In the genomic region with DNA sequence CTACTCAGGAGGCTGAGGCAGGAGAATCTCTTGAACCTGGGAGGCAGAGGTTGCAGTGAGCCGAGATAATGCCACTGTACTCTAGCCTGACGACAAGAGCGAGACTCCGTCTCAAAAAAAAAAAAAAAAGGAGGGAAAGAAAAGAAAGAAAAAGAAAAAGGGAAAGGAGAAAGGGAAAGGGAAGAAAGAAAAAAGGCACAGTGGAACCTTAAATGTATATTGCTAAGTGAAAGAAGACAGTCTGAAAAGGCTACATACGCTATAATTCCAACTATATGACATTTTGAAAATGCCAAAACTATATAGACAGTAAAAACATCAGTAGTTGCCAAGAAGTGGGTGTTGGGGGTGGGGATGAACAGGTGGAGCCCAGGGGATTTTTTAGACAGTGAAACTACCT, we compare ENCODE assay signal across 23 cellular contexts.
"Had no signal": no experiment of that assay in that cellular context is flagged by ENCODE, and none has a peak within 500 bp of the region (broad histone marks: within the 10 kb centered on the region; RNA-seq: fewer than 3 reads in every experiment).

No MANE protein-coding gene starts in this region.

- H3K9me3 ChIP-seq: left ventricle myocardium inferior, lower lobe of right lung, pancreas, testis, tibial nerve, upper lobe of right lung, vagina had no signal

- H3K27me3 ChIP-seq: hepatocyte, pancreas, testis, tibial nerve, upper lobe of right lung, vagina had no signal

- H3K4me3 Mint-ChIP-seq: endodermal cell; memory B cell; mesothelial cell of epicardium; natural killer cell treated with Interleukin-12 subunit alpha and Interleukin-12 subunit beta and Interleukin-15 and Interleukin-18, amount 100 ng/mL, for 72 hours had no signal

- H3K27me3 Mint-ChIP-seq: memory B cell; natural killer cell treated with Interleukin-12 subunit alpha and Interleukin-12 subunit beta and Interleukin-15 and Interleukin-18, amount 100 ng/mL, for 72 hours; progenitor cell of endocrine pancreas had no signal

- H3K4me2 ChIP-seq: hepatocyte had no signal

- ATAC-seq: left cardiac atrium; lower lobe of right lung; natural killer cell treated with Interleukin-12 subunit alpha and Interleukin-12 subunit beta and Interleukin-15 and Interleukin-18, amount 100 ng/mL, for 72 hours; pancreas; right cardiac atrium; stimulated activated naive CD8-positive, alpha-beta T cell treated with anti-CD3 and anti-CD28 coated beads, Interleukin-15, Interleukin-2, amounts not matched to agents 100 U/mL and 50 U/mL, for 24 hours; upper lobe of right lung had no signal

- H3K4me1 ChIP-seq: left ventricle myocardium inferior, lower lobe of right lung, pancreas, testis, tibial nerve, upper lobe of right lung, vagina had no signal

- H2AFZ ChIP-seq: hepatocyte had no signal

- H3K9me3 Mint-ChIP-seq: endodermal cell; memory B cell; mesothelial cell of epicardium; natural killer cell treated with Interleukin-12 subunit alpha and Interleukin-12 subunit beta and Interleukin-15 and Interleukin-18, amount 100 ng/mL, for 72 hours had no signal

- H3K27ac ChIP-seq: hepatocyte, left ventricle myocardium inferior, lower lobe of right lung, pancreas, testis, tibial nerve, upper lobe of right lung, vagina had no signal

- DNase-seq: effector CD4-positive, alpha-beta T cell; endodermal cell; foreskin melanocyte; head of caudate nucleus; kidney; left cardiac atrium; left ventricle myocardium inferior; lower lobe of right lung; occipital lobe; pancreas; small intestine; stimulated activated CD4-positive, alpha-beta T cell treated with anti-CD3 and anti-CD28 coated beads, Interleukin-12 subunit alpha, Interleukin-12 subunit beta, amount 100 ng/mL, for 4 hours; stimulated activated naive CD8-positive, alpha-beta T cell treated with anti-CD3 and anti-CD28 coated beads, Interleukin-15, Interleukin-2, amounts not matched to agents 100 U/mL and 50 U/mL, for 24 hours; testis; upper lobe of right lung had no signal

- H3K4me1 Mint-ChIP-seq: endodermal cell, memory B cell, mesothelial cell of epicardium had no signal

- H3K4me3 ChIP-seq: hepatocyte, left ventricle myocardium inferior, lower lobe of right lung, pancreas, testis, tibial nerve, upper lobe of right lung, vagina had no signal

- H3K27ac Mint-ChIP-seq: memory B cell, mesothelial cell of epicardium, progenitor cell of endocrine pancreas had no signal
